Comparison of ENCODE assay signal across 16 cellular contexts in the genomic region with DNA sequence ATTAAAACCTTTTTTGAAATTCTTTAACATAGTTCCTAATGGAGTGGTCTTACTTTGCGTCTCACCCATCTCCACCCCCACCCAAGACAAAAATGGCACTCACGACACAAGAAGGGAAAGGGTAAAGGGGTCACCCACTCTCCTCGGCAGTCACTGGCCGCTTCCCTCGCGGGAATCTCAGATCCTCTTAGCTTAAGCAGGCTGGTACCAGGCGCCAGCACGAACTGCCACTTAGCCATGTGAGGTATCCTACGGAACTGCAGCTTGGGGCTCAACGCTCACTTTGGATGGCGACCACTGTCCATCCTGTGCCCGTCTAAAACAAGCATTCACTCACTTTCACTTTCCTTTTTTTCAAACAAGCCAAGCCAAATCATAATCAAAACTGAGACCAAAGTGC. TPM values are rescaled to one million over a fixed set of nuclear protein-coding genes. Genes with fewer than 3 reads are reported as not detected.
A peak's percentile ranks its signal among the peaks of the same experiment; 100 is the strongest.
DNase-seq lines count a peak whose midpoint lies in the region; ATAC-seq and TF ChIP-seq lines count a peak whose summit lies in the region.
"Had no signal": no experiment of that assay in that cellular context is flagged by ENCODE, and none has a peak within 500 bp of the region (broad histone marks: within the 10 kb centered on the region; RNA-seq: fewer than 3 reads in every experiment).

No MANE protein-coding gene starts in this region.

- no peaks in the 10 kb centered on the region for H3K79me2 ChIP-seq in mammary epithelial cell (ENCODE audit: insufficient read depth, low read length)

- no peak overlapping the region for H3K18ac ChIP-seq in mesenchymal stem cell (ENCODE audit: low read depth in 1 of 2, low read length in 2 of 2)

- H3K79me1 ChIP-seq in mesenchymal stem cell (replicated peaks; ENCODE audit: low read length, poor library complexity, severe bottlenecking): no peaks in the 10 kb centered on the region

- H3K9me3 ChIP-seq in mammary epithelial cell (replicated peaks; ENCODE audit: insufficient read depth, low read length): no peaks in the 10 kb centered on the region
- H3K9me3 ChIP-seq in mesenchymal stem cell (ENCODE audit: control insufficient read depth, low read length): no peaks in the 10 kb centered on the region
- H3K9me3 ChIP-seq in right cardiac atrium (ENCODE audit: control insufficient read depth, low read length): no peaks in the 10 kb centered on the region
- H3K9me3 ChIP-seq: BE2C had no signal

- intact Hi-C loops in MCF 10A (cut with micrococcal nuclease) (no loop called here), mammary epithelial cell (cut with micrococcal nuclease) (no loop called here), right cardiac atrium (cut with DNase I) (no loop called here)

- H4K91ac ChIP-seq in mesenchymal stem cell (ENCODE audit: low read length): no peak overlapping the region

- peak overlapping the region; percentile 5 for H2BK5ac ChIP-seq in mesenchymal stem cell (ENCODE audit: low read depth, low read length, poor library complexity, severe bottlenecking)

- POLR2A ChIA-PET in MCF 10A (lab: Yijun Ruan, JAX): no interaction called here

- H3K27me3 ChIP-seq in mammary epithelial cell (ENCODE audit: insufficient read depth, low read length) (no peaks in the 10 kb centered on the region), mesenchymal stem cell (ENCODE audit: control insufficient read depth in 1 of 2, insufficient read depth in 1 of 2, low read length in 2 of 2) (no peaks in the 10 kb centered on the region), right cardiac atrium (ENCODE audit: control insufficient read depth, insufficient read depth) (no peaks in the 10 kb centered on the region)
- H3K27me3 ChIP-seq: BE2C had no signal

- no peak overlapping the region for H3K23ac ChIP-seq in mesenchymal stem cell (ENCODE audit: low read length in 2 of 2)

- H3K27ac Mint-ChIP-seq in MCF 10A (ENCODE audit: low read depth, unreplicated experiment) (peak overlapping the region; percentile 23), HFFc6 (no peak overlapping the region)
- H3K27ac Mint-ChIP-seq: CD4-positive, CD25-positive, alpha-beta regulatory T cell; GM23338 had no signal

- H3K4me3 Mint-ChIP-seq in MCF 10A (ENCODE audit: unreplicated experiment) (no peak overlapping the region), HFFc6 (peak overlapping the region; percentile 43; the same call in 1 of the 2 replicates)
- H3K4me3 Mint-ChIP-seq: CD4-positive, CD25-positive, alpha-beta regulatory T cell; GM23338 had no signal

- H2BK15ac ChIP-seq in mesenchymal stem cell (ENCODE audit: low read depth, poor library complexity, severe bottlenecking): no peak overlapping the region

- 83% methylated on average over 12 of the region's 12 CpGs for WGBS in mammary epithelial cell (ENCODE audit: low coverage, missing lambda C conversion rate)
- WGBS in mesenchymal stem cell: 97% methylated on average over 12 of the region's 12 CpGs
- whole genome bisulfite sequencing in right cardiac atrium: 91% methylated on average over 12 of the region's 12 CpGs

- no peak overlapping the region for H4K8ac ChIP-seq in mesenchymal stem cell (ENCODE audit: low read length)

- TF ChIP-seq CTCF in MCF 10A (IDR thresholded peaks at IDR 0.05; ENCODE audit: unreplicated experiment): no peak
- no peak for TF ChIP-seq CTCF in mammary epithelial cell (conservative IDR thresholded peaks at IDR 0.05 in 1 of 2, IDR thresholded peaks at IDR 0.05 in 1 of 2; ENCODE audit: extremely low read depth in 1 of 2, insufficient read depth in 1 of 2, low read depth in 1 of 2, low read length in 2 of 2)
- TF ChIP-seq CTCF in HFFc6 (IDR thresholded peaks at IDR 0.05): no peak

- H3K36me3 Mint-ChIP-seq in MCF 10A (ENCODE audit: insufficient read depth, unreplicated experiment): no peaks in the 10 kb centered on the region
- H3K36me3 Mint-ChIP-seq in HFFc6 (ENCODE audit: low read depth): no peaks in the 10 kb centered on the region

- H3K14ac ChIP-seq in mesenchymal stem cell (ENCODE audit: low read length in 2 of 2): no peak overlapping the region

- CTCF ChIA-PET in MCF 10A (lab: Yijun Ruan, JAX) (interaction anchor here (0.7 kb wide), 1 partner anchor 1655 kb away, joined by 4 read pairs; no protein-coding TSS in a partner anchor), mammary epithelial cell (lab: Charles Lee; ENCODE audit: low non-redundant PET) (no interaction called here)

- H3K4me2 ChIP-seq in mammary epithelial cell (ENCODE audit: insufficient read depth, low read depth, low read length) (no peak overlapping the region), mesenchymal stem cell (ENCODE audit: low read length, poor library complexity, severe bottlenecking) (no peak overlapping the region)
- H3K4me2 ChIP-seq: GM23338 had no signal

- no peaks in the 10 kb centered on the region for H3K27me3 Mint-ChIP-seq in MCF 10A (ENCODE audit: insufficient read depth, unreplicated experiment)
- no peaks in the 10 kb centered on the region for H3K27me3 Mint-ChIP-seq in HFFc6 (ENCODE audit: insufficient read depth)
- H3K27me3 Mint-ChIP-seq: CD4-positive, CD25-positive, alpha-beta regulatory T cell had no signal

- in situ Hi-C loops in mammary epithelial cell (cut with MboI; ENCODE audit: low sequenced_read_pairs in 2 of 2): no loop called here

- dilution Hi-C loops in mammary epithelial cell (cut with HindIII; ENCODE audit: low sequenced_read_pairs): no loop called here

- no peak overlapping the region for H2BK12ac ChIP-seq in mesenchymal stem cell (ENCODE audit: low read length in 2 of 2)

- H3K36me3 ChIP-seq in mammary epithelial cell (ENCODE audit: insufficient read depth, low read length) (no peaks in the 10 kb centered on the region), mesenchymal stem cell (ENCODE audit: control insufficient read depth in 1 of 2, insufficient read depth in 2 of 2, low read depth in 1 of 2, low read length in 2 of 2) (no peaks in the 10 kb centered on the region)
- H3K36me3 ChIP-seq: BE2C had no signal

- H3K9ac ChIP-seq in mammary epithelial cell (ENCODE audit: insufficient read depth, low read length) (no peak overlapping the region), mesenchymal stem cell (ENCODE audit: low read length) (no peak overlapping the region)

- H3K4me1 ChIP-seq in mammary epithelial cell (ENCODE audit: insufficient read depth, low read length): no peaks in the 10 kb centered on the region
- H3K4me1 ChIP-seq in mesenchymal stem cell (ENCODE audit: control insufficient read depth, insufficient read depth, low read depth, low read length): peaks cover 4% of the 10 kb centered on the region
- H3K4me1 ChIP-seq in right cardiac atrium (ENCODE audit: control insufficient read depth, insufficient read depth, low read length): no peaks in the 10 kb centered on the region
- H3K4me1 ChIP-seq: BE2C had no signal

- no peak overlapping the region for H2BK120ac ChIP-seq in mesenchymal stem cell (ENCODE audit: low read depth, low read length)

- no peak overlapping the region for H2AK5ac ChIP-seq in mesenchymal stem cell (ENCODE audit: low read length, severe bottlenecking)

- H4K20me1 ChIP-seq in mammary epithelial cell (ENCODE audit: insufficient read depth, low read length): no peaks in the 10 kb centered on the region

- ATAC-seq in right cardiac atrium: no peak
- ATAC-seq: GM23338 had no signal

- BruUV-seq in MCF 10A (replicated peaks; lab: Mats Ljungman, UMichigan) (no TSS peak), mammary epithelial cell (replicated peaks; lab: Mats Ljungman, UMichigan) (no TSS peak)

- no peak overlapping the region for H3K27ac ChIP-seq in mammary epithelial cell (ENCODE audit: insufficient read depth, low read depth, low read length)
- no peak overlapping the region for H3K27ac ChIP-seq in mesenchymal stem cell (ENCODE audit: low read length, poor library complexity, severe bottlenecking)
- H3K27ac ChIP-seq in right cardiac atrium (ENCODE audit: low read length): no peak overlapping the region

- H3K4me1 Mint-ChIP-seq in MCF 10A (ENCODE audit: insufficient read depth, unreplicated experiment) (no peaks in the 10 kb centered on the region), HFFc6 (ENCODE audit: low read depth) (no peaks in the 10 kb centered on the region)
- H3K4me1 Mint-ChIP-seq: GM23338 had no signal

- H3K4ac ChIP-seq in mesenchymal stem cell (ENCODE audit: low read depth in 1 of 2, low read length in 2 of 2): no peak overlapping the region

- no peak overlapping the region for H2AFZ ChIP-seq in mammary epithelial cell (ENCODE audit: low read depth, low read length)
- H2AFZ ChIP-seq in mesenchymal stem cell (ENCODE audit: low read depth, low read length): no peak overlapping the region
- H2AFZ ChIP-seq: GM23338 had no signal

- DNase-seq in MCF 10A (ENCODE audit: unreplicated experiment) (no peak), mammary epithelial cell (no peak), HFFc6 (no peak), mesenchymal stem cell (no peak), SIG-M5 (lab: John Stamatoyannopoulos, UW) (no peak), SHP77 (lab: John Stamatoyannopoulos, UW) (no peak), NCI-H2029 treated with DMSO at 0.1 percent for 48 hours (lab: John Stamatoyannopoulos, UW) (no peak), right cardiac atrium (no peak)
- DNase-seq: ACHN; BE2C; C1 segment of cervical spinal cord; CD4-positive, CD25-positive, alpha-beta regulatory T cell; GDM1; HCEC 1CT; IMR-90 had no signal

- H3K4me3 ChIP-seq in mammary epithelial cell (replicated peaks in 1 of 3; ENCODE audit: insufficient read depth in 1 of 3, low read depth in 2 of 3, low read length in 3 of 3) (no peak overlapping the region), mesenchymal stem cell (ENCODE audit: insufficient read depth in 1 of 2, low read depth in 1 of 2, low read length in 2 of 2) (no peak overlapping the region), right cardiac atrium (ENCODE audit: low read length) (no peak overlapping the region)
- H3K4me3 ChIP-seq: GM23338 had no signal

- H3K9me3 Mint-ChIP-seq in MCF 10A (ENCODE audit: unreplicated experiment) (peaks cover 8% of the 10 kb centered on the region), HFFc6 (no peaks in the 10 kb centered on the region)
- H3K9me3 Mint-ChIP-seq: CD4-positive, CD25-positive, alpha-beta regulatory T cell; GM23338 had no signal

RNA-seq across cellular contexts. Expression of a gene that starts 14.7 kb away (rescaled TPM):
- total RNA-seq in MCF 10A (2022) (0.52 and 0.84 TPM in 2 replicates), mammary epithelial cell (1 to 10 TPM; 1.4 to 2.8 TPM), right cardiac atrium (10 to 100 TPM in 3 of 4 donors, 1 to 10 TPM in 1; 9.0 to 16.6 (median 15.4) TPM)
- polyA plus RNA-seq in mammary epithelial cell (1.3 TPM), right cardiac atrium (16.5 TPM)
- polyA minus RNA-seq in mammary epithelial cell: not detected
- total RNA-seq in HFFc6 (2021; fragmentation: NEBNext Ultra II Directional; extraction: Animal tissue kit (Norgen Biotek cat#: 25700)): 1 to 10 TPM in 5 of 6 experiments, under 1 TPM in 1; 0.94 to 1.9 (median 1.1) TPM
- polyA plus RNA-seq in mesenchymal stem cell (2013, experiment 1 of 2): 0.83 TPM
- polyA plus RNA-seq in mesenchymal stem cell (2013, experiment 2 of 2): 0.66 TPM

RNA-seq across cellular contexts. Expression of a gene that starts 23.8 kb away (rescaled TPM):
- 292 and 308 TPM in 2 replicates for total RNA-seq in MCF 10A (2022)
- total RNA-seq in mammary epithelial cell: 100 to 1,000 TPM in 1 of 2 donors, 10 to 100 TPM in 1; 68.5 to 377 TPM
- 629 TPM for polyA plus RNA-seq in mammary epithelial cell
- polyA minus RNA-seq in mammary epithelial cell: 468 TPM
- total RNA-seq in HFFc6 (2021; fragmentation: NEBNext Ultra II Directional; extraction: Animal tissue kit (Norgen Biotek cat#: 25700)): 100 to 1,000 TPM; 163 to 214 (median 178) TPM
- 302 TPM for polyA plus RNA-seq in mesenchymal stem cell (2013, experiment 1 of 2)
- polyA plus RNA-seq in mesenchymal stem cell (2013, experiment 2 of 2): 293 TPM
- 10 to 100 TPM; 83.0 to 96.4 (median 87.0) TPM for total RNA-seq in right cardiac atrium
- polyA plus RNA-seq in right cardiac atrium: 89.0 TPM

RNA-seq across cellular contexts. Expression of a gene that starts 24.4 kb away (rescaled TPM):
- 22.0 and 24.4 TPM in 2 replicates for total RNA-seq in MCF 10A (2022)
- 10 to 100 TPM; 12.8 to 18.7 TPM for total RNA-seq in mammary epithelial cell
- 18.8 TPM for polyA plus RNA-seq in mammary epithelial cell
- polyA minus RNA-seq in mammary epithelial cell: 10.1 TPM
- total RNA-seq in HFFc6 (2021; fragmentation: NEBNext Ultra II Directional; extraction: Animal tissue kit (Norgen Biotek cat#: 25700)): 10 to 100 TPM; 20.6 to 27.0 (median 23.7) TPM
- polyA plus RNA-seq in mesenchymal stem cell (2013, experiment 1 of 2): 13.7 TPM
- 13.6 TPM for polyA plus RNA-seq in mesenchymal stem cell (2013, experiment 2 of 2)
- 10 to 100 TPM; 17.4 to 20.1 (median 18.1) TPM for total RNA-seq in right cardiac atrium
- 14.2 TPM for polyA plus RNA-seq in right cardiac atrium

RNA-seq across cellular contexts. Expression of a gene that starts 38.3 kb away (rescaled TPM):
- total RNA-seq in MCF 10A (2022) (14.5 and 15.7 TPM in 2 replicates), mammary epithelial cell (10 to 100 TPM; 13.2 to 25.4 TPM), right cardiac atrium (10 to 100 TPM in 3 of 4 donors, 1 to 10 TPM in 1; 9.0 to 12.1 (median 11.0) TPM)
- polyA plus RNA-seq in mammary epithelial cell (13.2 TPM), right cardiac atrium (8.5 TPM)
- polyA minus RNA-seq in mammary epithelial cell: 34.0 TPM
- 10 to 100 TPM in 3 of 6 experiments, 1 to 10 TPM in 3; 8.0 to 10.7 (median 9.7) TPM for total RNA-seq in HFFc6 (2021; fragmentation: NEBNext Ultra II Directional; extraction: Animal tissue kit (Norgen Biotek cat#: 25700))
- polyA plus RNA-seq in mesenchymal stem cell (2013, experiment 1 of 2): 9.3 TPM
- polyA plus RNA-seq in mesenchymal stem cell (2013, experiment 2 of 2): 9.3 TPM

RNA-seq across cellular contexts. Expression of a gene that starts 52.1 kb away (rescaled TPM):
- total RNA-seq in MCF 10A (2022): 0.75 and 0.79 TPM in 2 replicates
- under 1 TPM in 1 of 2 donors, not detected in 1; 0.49 TPM for total RNA-seq in mammary epithelial cell
- polyA plus RNA-seq in mammary epithelial cell: 0.09 TPM
- not detected for polyA minus RNA-seq in mammary epithelial cell
- total RNA-seq in HFFc6 (2021; fragmentation: NEBNext Ultra II Directional; extraction: Animal tissue kit (Norgen Biotek cat#: 25700)): under 1 TPM; 0.11 to 0.34 (median 0.24) TPM
- 0.18 TPM for polyA plus RNA-seq in mesenchymal stem cell (2013, experiment 1 of 2)
- 0.18 TPM for polyA plus RNA-seq in mesenchymal stem cell (2013, experiment 2 of 2)
- total RNA-seq in right cardiac atrium: 1 to 10 TPM; 2.1 to 3.1 (median 2.4) TPM
- 3.0 TPM for polyA plus RNA-seq in right cardiac atrium
